Comparison of ENCODE assay signal across 16 cellular contexts in the genomic region with DNA sequence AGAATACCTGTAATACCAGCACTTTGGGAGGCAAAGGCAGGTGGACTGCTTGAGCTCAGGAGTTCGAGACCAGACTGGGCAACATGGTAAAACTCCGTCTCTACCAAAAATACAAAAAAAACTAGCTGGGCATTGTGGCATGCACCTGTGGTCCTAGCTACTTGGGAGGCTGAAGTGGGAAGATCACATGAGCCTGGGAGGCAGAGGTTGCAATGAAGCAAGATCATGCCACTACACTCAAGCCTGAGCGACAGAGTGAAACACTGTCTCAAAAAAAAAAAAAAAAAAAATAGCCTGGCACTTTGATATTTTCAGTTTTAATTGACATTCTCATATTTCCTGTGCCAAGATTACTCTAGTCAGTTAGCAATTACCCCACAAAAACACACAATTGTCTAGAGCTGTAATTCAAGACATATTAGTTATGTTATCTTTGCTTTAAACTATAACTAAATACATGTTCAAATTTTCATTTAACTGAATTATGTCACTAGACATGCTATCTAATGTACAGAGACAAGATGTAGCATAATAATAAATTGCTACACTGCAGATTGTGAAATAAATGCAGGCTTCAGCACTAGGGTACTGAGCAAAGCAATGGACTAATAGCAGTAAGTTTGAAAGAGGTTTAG.
DNase-seq lines count a peak whose midpoint lies in the region; ATAC-seq and TF ChIP-seq lines count a peak whose summit lies in the region.
"Had no signal": no experiment of that assay in that cellular context is flagged by ENCODE, and none has a peak within 500 bp of the region (broad histone marks: within the 10 kb centered on the region; RNA-seq: fewer than 3 reads in every experiment).

No MANE protein-coding gene starts in this region.

- H3K4me3 ChIP-seq in cardiac muscle cell (no peak overlapping the region), SJCRH30 (no peak overlapping the region)

- H3K27ac Mint-ChIP-seq in brain = peak overlapping the region in 3 of 5 experiments; percentile 45 to 79 (median 56)
- H3K27ac Mint-ChIP-seq: CD4-positive, alpha-beta T cell had no signal

- H3K4me1 Mint-ChIP-seq in brain = peaks cover 59% of the 10 kb centered on the region

- no peaks in the 10 kb centered on the region for H3K27me3 Mint-ChIP-seq in brain
- H3K27me3 Mint-ChIP-seq: CD4-positive, alpha-beta T cell had no signal

- H3K9me3 ChIP-seq in cardiac muscle cell (ENCODE audit: low read depth) (no peaks in the 10 kb centered on the region), SJCRH30 (replicated peaks) (no peaks in the 10 kb centered on the region)

- H3K4me3 Mint-ChIP-seq in brain = no peak overlapping the region
- H3K4me3 Mint-ChIP-seq: CD4-positive, alpha-beta T cell; H9 had no signal

- peaks cover 0 to 3% (median 0%) of the 10 kb centered on the region in 5 experiments for H3K9me3 Mint-ChIP-seq in brain
- H3K9me3 Mint-ChIP-seq: H9 had no signal

- peak overlapping the region; percentile 94 for H3K27ac ChIP-seq in cardiac muscle cell
- H3K27ac ChIP-seq in SJCRH30 = peak overlapping the region; percentile 83
- H3K27ac ChIP-seq: KMS-11 had no signal

- no peak for TF ChIP-seq CTCF in cardiac muscle cell (IDR thresholded peaks at IDR 0.05; ENCODE audit: low read depth, low read length)
- TF ChIP-seq CTCF in brain (conservative IDR thresholded peaks at IDR 0.05) = no peak

- H3K36me3 ChIP-seq in cardiac muscle cell (no peaks in the 10 kb centered on the region), SJCRH30 (no peaks in the 10 kb centered on the region)

- intact Hi-C loops in cardiac septum (cut with DNase I) = loop anchor here (5.0 kb wide), 1 partner anchor 43 kb away; no protein-coding TSS in a partner anchor
- intact Hi-C loops in left colon (cut with DNase I, micrococcal nuclease) = no loop called here

- no peak for ATAC-seq in left colon
- ATAC-seq: Panc1 had no signal

- DNase-seq in cardiac muscle cell (ENCODE audit: low read depth in 1 of 2, low spot score in 1 of 2) (peak in 1 of 2 donors; percentile 29), cardiac septum (ENCODE audit: low spot score) (no peak), SJCRH30 (no peak), left colon (no peak), NCI-H2107 treated with DMSO at 0.1 percent for 48 hours (lab: John Stamatoyannopoulos, UW; ENCODE audit: unreplicated experiment) (no peak)
- DNase-seq in stimulated activated CD4-positive, alpha-beta T cell treated with anti-CD3 and anti-CD28 coated beads, Interleukin-2, amount 100 ng/mL, for 24 hours = no peak
- DNase-seq: ACHN; AML-193; Calu3; CD4-positive, alpha-beta T cell; H9; NCI-H1048; NCI-H510A had no signal

- peaks cover 46% of the 10 kb centered on the region for H3K4me1 ChIP-seq in cardiac muscle cell (ENCODE audit: low read depth)
- peaks cover 21% of the 10 kb centered on the region for H3K4me1 ChIP-seq in SJCRH30

- H3K27me3 ChIP-seq in cardiac muscle cell = no peaks in the 10 kb centered on the region
- no peaks in the 10 kb centered on the region for H3K27me3 ChIP-seq in SJCRH30

- no peaks in the 10 kb centered on the region for H3K36me3 Mint-ChIP-seq in brain
